ENCODE assay signal across 22 cellular contexts in genomic region chr16:30523768-30524574, GRCh38. TPM values are rescaled to one million over a fixed set of nuclear protein-coding genes. Genes with fewer than 3 reads are reported as not detected.
DNase-seq lines count a peak whose midpoint lies in the region; ATAC-seq, FAIRE-seq and TF ChIP-seq lines count a peak whose summit lies in the region.
"Had no signal": no experiment of that assay in that cellular context is flagged by ENCODE, and none has a peak within 500 bp of the region (broad histone marks: within the 10 kb centered on the region; RNA-seq: fewer than 3 reads in every experiment).

No MANE protein-coding gene starts in this region.

- CTCF ChIA-PET in activated CD8-positive, alpha-beta T cell treated with anti-CD3 and anti-CD28 coated beads for 36 hours (lab: Charles Lee), result interaction anchor here (2.0 to 2.5 kb wide), 2 partner anchors 75 to 94 kb away, joined by 7 to 9 read pairs; partner anchors contain the start of gene DCTPP1
- CTCF ChIA-PET in activated CD8-positive, alpha-beta T cell treated with anti-CD3 and anti-CD28 coated beads, Interleukin-2, amount 10 ng/mL, durations not matched to agents 7 days and 5 days (lab: Charles Lee), result interaction anchor here (0.9 to 1.9 kb wide), 2 partner anchors 11 to 116 kb away, joined by 3 to 12 read pairs; partner anchors contain the start of gene ZNF747
- CTCF ChIA-PET in HCT116 (lab: Charles Lee), result no interaction called here

- RAD21 ChIA-PET in HCT116 (lab: Charles Lee; ENCODE audit: low non-redundant PET in 1 of 2, low total read pairs in 2 of 2, uncharacterized antibody in 2 of 2, unreplicated experiment in 2 of 2), result no interaction called here

- H3K9me3 ChIP-seq in HCT116 (ENCODE audit: control insufficient read depth in 1 of 2, insufficient read depth in 1 of 2, low read depth in 1 of 2, low read length in 2 of 2), result no peaks in the 10 kb centered on the region
- no peaks in the 10 kb centered on the region for H3K9me3 ChIP-seq in astrocyte (ENCODE audit: insufficient read depth, low read depth, low read length)
- no peaks in the 10 kb centered on the region for H3K9me3 ChIP-seq in aorta (ENCODE audit: control insufficient read depth, low read length)
- H3K9me3 ChIP-seq: Caco-2, HAP-1, mucosa of descending colon, vagina had no signal

- no peak for TF ChIP-seq POLR2A in HCT116 (IDR thresholded peaks at IDR 0.05; ENCODE audit: borderline replicate concordance, extremely low read depth, insufficient read depth, insufficient read length)

- no peak overlapping the region for H3K4me3 ChIP-seq in HCT116 (replicated peaks in 1 of 2; ENCODE audit: low read depth in 1 of 2, low read length in 2 of 2)
- H3K4me3 ChIP-seq in astrocyte (ENCODE audit: insufficient read depth, low read depth, low read length), result no peak overlapping the region
- H3K4me3 ChIP-seq in aorta (ENCODE audit: low read length in 2 of 2), result no peak overlapping the region
- H3K4me3 ChIP-seq: HAP-1, hepatocyte, mucosa of descending colon, vagina had no signal

- H3K79me2 ChIP-seq in HCT116 (ENCODE audit: insufficient read depth, low read length) (peaks cover 12% of the 10 kb centered on the region), astrocyte (ENCODE audit: insufficient read depth, low read length) (peaks cover 6% of the 10 kb centered on the region)

- BruUV-seq in HCT116 (replicated peaks; lab: Mats Ljungman, UMichigan), result no TSS peak

- no peaks in the 10 kb centered on the region for H3K27me3 ChIP-seq in HCT116 (ENCODE audit: insufficient read depth, low read length)
- no peaks in the 10 kb centered on the region for H3K27me3 ChIP-seq in astrocyte (ENCODE audit: insufficient read depth, low read length)
- H3K27me3 ChIP-seq in aorta (ENCODE audit: control insufficient read depth in 1 of 2, insufficient read depth in 2 of 2, low read length in 1 of 2), result no peaks in the 10 kb centered on the region
- H3K27me3 ChIP-seq: hepatocyte, vagina had no signal

- peaks cover 22% of the 10 kb centered on the region for H3K36me3 Mint-ChIP-seq in activated CD8-positive, alpha-beta T cell treated with anti-CD3 and anti-CD28 coated beads for 36 hours (ENCODE audit: low read depth)
- peaks cover 36% of the 10 kb centered on the region for H3K36me3 Mint-ChIP-seq in activated CD8-positive, alpha-beta T cell treated with anti-CD3 and anti-CD28 coated beads, Interleukin-2, amount 10 ng/mL, durations not matched to agents 7 days and 5 days (ENCODE audit: low read depth)
- H3K36me3 Mint-ChIP-seq in astrocyte (ENCODE audit: low read depth, unreplicated experiment) (no peaks in the 10 kb centered on the region), neural crest cell (ENCODE audit: low read depth) (no peaks in the 10 kb centered on the region)
- H3K36me3 Mint-ChIP-seq: brain had no signal

- H2AFZ ChIP-seq in HCT116 (ENCODE audit: low read depth, low read length, poor library complexity, severe bottlenecking) (no peak overlapping the region), astrocyte (ENCODE audit: low read depth, low read length) (no peak overlapping the region)
- H2AFZ ChIP-seq: hepatocyte had no signal

- H3K9me2 ChIP-seq in HCT116 (ENCODE audit: insufficient read depth), result no peaks in the 10 kb centered on the region

- no peak for TF ChIP-seq CTCF in activated CD8-positive, alpha-beta T cell treated with anti-CD3 and anti-CD28 coated beads for 36 hours (IDR thresholded peaks at IDR 0.05)
- no peak for TF ChIP-seq CTCF in HCT116 (IDR thresholded peaks at IDR 0.05 in 2 of 3, conservative IDR thresholded peaks at IDR 0.05 in 1 of 3; ENCODE audit: borderline replicate concordance in 1 of 3, insufficient read depth in 1 of 3, low read depth in 2 of 3, low read length in 2 of 3)
- no peak for TF ChIP-seq CTCF in astrocyte (IDR thresholded peaks at IDR 0.05; ENCODE audit: insufficient read depth, low read depth, low read length)
- no peak for TF ChIP-seq CTCF in neural crest cell (conservative IDR thresholded peaks at IDR 0.05)

- WGBS in aorta, 2 donors, result 81 to 85% methylated on average over 26 of the region's 26 CpGs

- H3K36me3 ChIP-seq in HCT116 (ENCODE audit: control insufficient read depth in 1 of 2, insufficient read depth in 2 of 2, low read length in 2 of 2) (no peaks in the 10 kb centered on the region; a peak in 1 of 4 replicates), astrocyte (ENCODE audit: insufficient read depth, low read length) (no peaks in the 10 kb centered on the region), aorta (ENCODE audit: control insufficient read depth in 1 of 2, insufficient read depth in 2 of 2, low read length in 1 of 2) (no peaks in the 10 kb centered on the region)
- H3K36me3 ChIP-seq: vagina had no signal

- FAIRE-seq in astrocyte (lab: Jason Lieb, UNC), result no peak

- H3K9me3 Mint-ChIP-seq in activated CD8-positive, alpha-beta T cell treated with anti-CD3 and anti-CD28 coated beads for 36 hours, result no peaks in the 10 kb centered on the region
- no peaks in the 10 kb centered on the region for H3K9me3 Mint-ChIP-seq in activated CD8-positive, alpha-beta T cell treated with anti-CD3 and anti-CD28 coated beads, Interleukin-2, amount 10 ng/mL, durations not matched to agents 7 days and 5 days (ENCODE audit: insufficient read depth)
- H3K9me3 Mint-ChIP-seq in astrocyte (ENCODE audit: unreplicated experiment), result no peaks in the 10 kb centered on the region
- no peaks in the 10 kb centered on the region for H3K9me3 Mint-ChIP-seq in neural crest cell
- H3K9me3 Mint-ChIP-seq: activated T-helper 2 cell treated with anti-CD3 and anti-CD28 coated beads, Interferon-gamma antibody, Interleukin-2, Interleukin-4, amounts not matched to agents 10 μg/mL and 5 μg/mL and 100 μg/mL, durations not matched to agents 14 hours and 24 hours and 36 hours had no signal

- no peak overlapping the region for H3K4me3 Mint-ChIP-seq in activated CD8-positive, alpha-beta T cell treated with anti-CD3 and anti-CD28 coated beads for 36 hours
- H3K4me3 Mint-ChIP-seq in activated CD8-positive, alpha-beta T cell treated with anti-CD3 and anti-CD28 coated beads, Interleukin-2, amount 10 ng/mL, durations not matched to agents 7 days and 5 days, result no peak overlapping the region
- H3K4me3 Mint-ChIP-seq in astrocyte (ENCODE audit: unreplicated experiment) (no peak overlapping the region), neural crest cell (peak overlapping the region; percentile 51)

- DNase-seq in activated CD8-positive, alpha-beta T cell treated with anti-CD3 and anti-CD28 coated beads for 36 hours, result no peak
- DNase-seq in activated CD8-positive, alpha-beta T cell treated with anti-CD3 and anti-CD28 coated beads, Interleukin-2, amount 10 ng/mL, durations not matched to agents 7 days and 5 days, result no peak
- DNase-seq in HCT116 (ENCODE audit: low read depth, low spot score) (no peak), astrocyte (ENCODE audit: low read depth) (no peak), neural crest cell (ENCODE audit: low read depth, low spot score) (no peak), NCI-H748 (lab: John Stamatoyannopoulos, UW; ENCODE audit: unreplicated experiment) (no peak), aorta (no peak)
- DNase-seq: activated CD4-positive, alpha-beta T cell treated with anti-CD3 and anti-CD28 coated beads, Interleukin-2, amount 50 U/mL, for 1 hour; Caco-2; GDM1; kidney glomerular epithelial cell; NCI-H1092 treated with DMSO at 0.1 percent for 48 hours; NCI-H2107; stimulated activated CD4-positive, alpha-beta T cell treated with anti-CD3 and anti-CD28 coated beads, Interleukin-15, amount 100 ng/mL, for 24 hours had no signal

- no peak for TF ChIP-seq RAD21 in HCT116 (IDR thresholded peaks at IDR 0.05; ENCODE audit: low read depth)

- intact Hi-C loops in activated CD8-positive, alpha-beta T cell treated with anti-CD3 and anti-CD28 coated beads for 36 hours (cut with micrococcal nuclease), result no loop called here
- intact Hi-C loops in HCT116 (cut with micrococcal nuclease), result no loop called here
- intact Hi-C loops in aorta (cut with DNase I), result no loop called here

- no peak overlapping the region for H3K9ac ChIP-seq in HCT116 (ENCODE audit: low read length)
- H3K9ac ChIP-seq in astrocyte (ENCODE audit: low read length), result no peak overlapping the region

- ATAC-seq in activated CD8-positive, alpha-beta T cell treated with anti-CD3 and anti-CD28 coated beads for 36 hours, result no peak
- no peak for ATAC-seq in activated CD8-positive, alpha-beta T cell treated with anti-CD3 and anti-CD28 coated beads, Interleukin-2, amount 10 ng/mL, durations not matched to agents 7 days and 5 days
- ATAC-seq in HCT116 (no peak), aorta (ENCODE audit: low FRiP score) (no peak), HG03108 (IDR thresholded peaks at IDR 0.05; ENCODE audit: unreplicated experiment) (no peak)
- ATAC-seq: mucosa of descending colon had no signal

- no peaks in the 10 kb centered on the region for H4K20me1 ChIP-seq in HCT116 (ENCODE audit: insufficient read depth)
- no peaks in the 10 kb centered on the region for H4K20me1 ChIP-seq in astrocyte (ENCODE audit: insufficient read depth, low read length)

- H3K4me2 ChIP-seq in HCT116 (ENCODE audit: low read length), result no peak overlapping the region
- peak overlapping the region; percentile 32 for H3K4me2 ChIP-seq in astrocyte (ENCODE audit: low read length)
- H3K4me2 ChIP-seq: hepatocyte had no signal

- H3K4me1 Mint-ChIP-seq in activated CD8-positive, alpha-beta T cell treated with anti-CD3 and anti-CD28 coated beads for 36 hours (ENCODE audit: low read depth), result peaks cover 23% of the 10 kb centered on the region
- peaks cover 30% of the 10 kb centered on the region for H3K4me1 Mint-ChIP-seq in activated CD8-positive, alpha-beta T cell treated with anti-CD3 and anti-CD28 coated beads, Interleukin-2, amount 10 ng/mL, durations not matched to agents 7 days and 5 days (ENCODE audit: low read depth)
- H3K4me1 Mint-ChIP-seq in astrocyte (ENCODE audit: low read depth, unreplicated experiment) (peaks cover 4% of the 10 kb centered on the region), neural crest cell (peaks cover 18% of the 10 kb centered on the region)

- H3K27ac Mint-ChIP-seq in activated CD8-positive, alpha-beta T cell treated with anti-CD3 and anti-CD28 coated beads for 36 hours, result peak overlapping the region; percentile 34
- H3K27ac Mint-ChIP-seq in activated CD8-positive, alpha-beta T cell treated with anti-CD3 and anti-CD28 coated beads, Interleukin-2, amount 10 ng/mL, durations not matched to agents 7 days and 5 days, result no peak overlapping the region
- H3K27ac Mint-ChIP-seq in astrocyte (ENCODE audit: unreplicated experiment) (no peak overlapping the region), neural crest cell (ENCODE audit: unreplicated experiment) (no peak overlapping the region)
- H3K27ac Mint-ChIP-seq: activated T-helper 2 cell treated with anti-CD3 and anti-CD28 coated beads, Interferon-gamma antibody, Interleukin-2, Interleukin-4, amounts not matched to agents 10 μg/mL and 5 μg/mL and 100 μg/mL, durations not matched to agents 14 hours and 24 hours and 36 hours had no signal

- H3K27me3 Mint-ChIP-seq in activated CD8-positive, alpha-beta T cell treated with anti-CD3 and anti-CD28 coated beads for 36 hours, result no peaks in the 10 kb centered on the region
- no peaks in the 10 kb centered on the region for H3K27me3 Mint-ChIP-seq in activated CD8-positive, alpha-beta T cell treated with anti-CD3 and anti-CD28 coated beads, Interleukin-2, amount 10 ng/mL, durations not matched to agents 7 days and 5 days (ENCODE audit: low read depth)
- H3K27me3 Mint-ChIP-seq in astrocyte (ENCODE audit: low read depth, unreplicated experiment) (peaks cover 8% of the 10 kb centered on the region), neural crest cell (ENCODE audit: low read depth) (peaks cover 2% of the 10 kb centered on the region)

- H3K4me1 ChIP-seq in HCT116 (ENCODE audit: control insufficient read depth in 1 of 2, insufficient read depth in 2 of 2, low read length in 2 of 2), result peaks cover 7 to 22% of the 10 kb centered on the region in 2 experiments
- H3K4me1 ChIP-seq in astrocyte (ENCODE audit: insufficient read depth, low read length), result peaks cover 5% of the 10 kb centered on the region
- no peaks in the 10 kb centered on the region for H3K4me1 ChIP-seq in aorta (ENCODE audit: control insufficient read depth in 1 of 2, insufficient read depth in 2 of 2, low read length in 2 of 2)

- H3K27ac ChIP-seq in HCT116 (ENCODE audit: low read depth, low read length) (no peak overlapping the region), astrocyte (ENCODE audit: low read depth, low read length) (no peak overlapping the region), aorta (ENCODE audit: low read depth in 1 of 2, low read length in 2 of 2) (no peak overlapping the region)
- H3K27ac ChIP-seq: hepatocyte, vagina had no signal

- POLR2A ChIA-PET in activated CD8-positive, alpha-beta T cell treated with anti-CD3 and anti-CD28 coated beads for 36 hours (lab: Charles Lee), result interaction anchor here (0.7 to 2.5 kb wide), 12 partner anchors 9 to 105 kb away, joined by 3 to 16 read pairs (median 3); partner anchors contain the start of genes ZNF689 and ZNF747
- POLR2A ChIA-PET in activated CD8-positive, alpha-beta T cell treated with anti-CD3 and anti-CD28 coated beads, Interleukin-2, amount 10 ng/mL, durations not matched to agents 7 days and 5 days (lab: Charles Lee), result interaction anchor here (0.7 to 1.6 kb wide), 4 partner anchors 7 to 41 kb away, joined by 3 to 6 read pairs (median 4); no protein-coding TSS in a partner anchor
- POLR2A ChIA-PET in HCT116 (lab: Charles Lee), result no interaction called here

RNA-seq across cellular contexts. Expression of gene ZNF768, which starts 2.4 kb away (rescaled TPM):
- 1 to 10 TPM; 8.3 to 9.2 TPM for total RNA-seq in activated CD8-positive, alpha-beta T cell treated with anti-CD3 and anti-CD28 coated beads for 36 hours
- total RNA-seq in activated CD8-positive, alpha-beta T cell treated with anti-CD3 and anti-CD28 coated beads, Interleukin-2, amount 10 ng/mL, durations not matched to agents 7 days and 5 days, result 1 to 10 TPM; 6.7 to 7.0 TPM
- total RNA-seq in HCT116 (2021; ENCODE audit: unreplicated experiment) (48.8 TPM), astrocyte (23.1 and 26.6 TPM in 2 replicates), neural crest cell (64.0 and 68.5 TPM in 2 replicates), aorta (10 to 100 TPM; 22.3 to 22.8 TPM)
- 47.0 and 49.7 TPM in 2 replicates for polyA plus RNA-seq in HCT116 (2012)
- polyA plus RNA-seq in aorta, result 10 to 100 TPM; 29.9 to 40.2 TPM

RNA-seq across cellular contexts. Expression of gene ZNF747, which starts 10.7 kb away (rescaled TPM):
- total RNA-seq in activated CD8-positive, alpha-beta T cell treated with anti-CD3 and anti-CD28 coated beads for 36 hours, result 1 to 10 TPM; 6.7 to 7.9 TPM
- total RNA-seq in activated CD8-positive, alpha-beta T cell treated with anti-CD3 and anti-CD28 coated beads, Interleukin-2, amount 10 ng/mL, durations not matched to agents 7 days and 5 days, result 10 to 100 TPM in 1 of 2 experiments, 1 to 10 TPM in 1; 8.9 to 10.8 TPM
- 2.1 TPM for total RNA-seq in HCT116 (2021; ENCODE audit: unreplicated experiment)
- 0.67 and 1.6 TPM in 2 replicates for polyA plus RNA-seq in HCT116 (2012)
- 5.2 and 6.6 TPM in 2 replicates for total RNA-seq in astrocyte
- 10.5 and 11.3 TPM in 2 replicates for total RNA-seq in neural crest cell
- total RNA-seq in aorta, result 1 to 10 TPM; 9.1 to 9.5 TPM
- polyA plus RNA-seq in aorta, result 1 to 10 TPM; 5.1 to 8.3 TPM

RNA-seq across cellular contexts. Expression of gene ZNF764, which starts 34.2 kb away (rescaled TPM):
- total RNA-seq in activated CD8-positive, alpha-beta T cell treated with anti-CD3 and anti-CD28 coated beads for 36 hours, result 10 to 100 TPM in 1 of 2 experiments, 1 to 10 TPM in 1; 9.7 to 10.4 TPM
- total RNA-seq in activated CD8-positive, alpha-beta T cell treated with anti-CD3 and anti-CD28 coated beads, Interleukin-2, amount 10 ng/mL, durations not matched to agents 7 days and 5 days, result 10 to 100 TPM; 15.2 to 15.4 TPM
- 9.1 TPM for total RNA-seq in HCT116 (2021; ENCODE audit: unreplicated experiment)
- polyA plus RNA-seq in HCT116 (2012), result 2.5 and 4.0 TPM in 2 replicates
- total RNA-seq in astrocyte, result 6.9 and 8.5 TPM in 2 replicates
- total RNA-seq in neural crest cell, result 20.7 and 22.3 TPM in 2 replicates
- total RNA-seq in aorta, result 1 to 10 TPM; 6.4 to 8.5 TPM
- 1 to 10 TPM; 1.9 to 4.6 TPM for polyA plus RNA-seq in aorta

RNA-seq across cellular contexts. Expression of gene ZNF688, which starts 47.5 kb away (rescaled TPM):
- 1 to 10 TPM; 4.7 to 5.5 TPM for total RNA-seq in activated CD8-positive, alpha-beta T cell treated with anti-CD3 and anti-CD28 coated beads for 36 hours
- total RNA-seq in activated CD8-positive, alpha-beta T cell treated with anti-CD3 and anti-CD28 coated beads, Interleukin-2, amount 10 ng/mL, durations not matched to agents 7 days and 5 days, result 10 to 100 TPM; 12.5 to 13.4 TPM
- total RNA-seq in HCT116 (2021; ENCODE audit: unreplicated experiment) (3.6 TPM), astrocyte (5.4 and 5.9 TPM in 2 replicates), neural crest cell (13.4 and 14.3 TPM in 2 replicates), aorta (10 to 100 TPM in 1 of 2 donors, 1 to 10 TPM in 1; 9.0 to 12.9 TPM)
- polyA plus RNA-seq in HCT116 (2012), result 1.8 and 2.3 TPM in 2 replicates
- 10 to 100 TPM; 17.4 to 20.2 TPM for polyA plus RNA-seq in aorta

RNA-seq across cellular contexts. Expression of gene ITGAL, which starts 51.4 kb away (rescaled TPM):
- 100 to 1,000 TPM; 274 to 285 TPM for total RNA-seq in activated CD8-positive, alpha-beta T cell treated with anti-CD3 and anti-CD28 coated beads for 36 hours
- 100 to 1,000 TPM; 458 to 471 TPM for total RNA-seq in activated CD8-positive, alpha-beta T cell treated with anti-CD3 and anti-CD28 coated beads, Interleukin-2, amount 10 ng/mL, durations not matched to agents 7 days and 5 days
- total RNA-seq in HCT116 (2021; ENCODE audit: unreplicated experiment) (1.4 TPM), astrocyte (0.23 TPM in 1 of 2 replicates, not detected in the other), neural crest cell (not detected in 2 replicates), aorta (10 to 100 TPM in 1 of 2 donors, 1 to 10 TPM in 1; 7.9 to 13.8 TPM)
- 0.03 and 0.26 TPM in 2 replicates for polyA plus RNA-seq in HCT116 (2012)
- polyA plus RNA-seq in aorta, result 10 to 100 TPM in 1 of 2 donors, under 1 TPM in 1; 0.77 to 14.3 TPM
- total RNA-seq: fibroblast of lung had no signal
- polyA plus RNA-seq: fibroblast of lung had no signal
